27 cellular contexts compared by ENCODE assay signal in genomic region chr2:49950635-49951034, GRCh38.
"Had no signal": no experiment of that assay in that cellular context is flagged by ENCODE, and none has a peak within 500 bp of the region (broad histone marks: within the 10 kb centered on the region; RNA-seq: fewer than 3 reads in every experiment).

No MANE protein-coding gene starts in this region.

- DNase-seq: activated B cell treated with CpG ODN at 0.5 μM for 24 hours; activated CD4-positive, alpha-beta memory T cell treated with anti-CD3 and anti-CD28 coated beads for 36 hours; activated CD4-positive, alpha-beta T cell treated with anti-CD3 and anti-CD28 coated beads for 4 hours; activated CD4-positive, alpha-beta T cell treated with anti-CD3 and anti-CD28 coated beads, Interleukin-2, amount 10 ng/mL, durations not matched to agents 24 days and 14 days; activated CD4-positive, alpha-beta T cell treated with anti-CD3 and anti-CD28 coated beads, Interleukin-2, amount 50 U/mL, for 1 hour; activated CD4-positive, alpha-beta T cell treated with anti-CD3 and anti-CD28 coated beads, Interleukin-2, amount 50 U/mL, for 4 hours; activated CD4-positive, CD25-positive, alpha-beta regulatory T cell treated with anti-CD3 and anti-CD28 coated beads, Interleukin-2, amount 50 U/mL, for 72 hours; activated CD8-positive, alpha-beta memory T cell treated with anti-CD3 and anti-CD28 coated beads, Interleukin-2, amount 50 U/mL, for 4 hours; activated CD8-positive, alpha-beta T cell treated with anti-CD3 and anti-CD28 coated beads for 36 hours; activated effector memory CD4-positive, alpha-beta T cell treated with anti-CD3 and anti-CD28 coated beads, Interleukin-2, amount 50 U/mL, for 16 hours; activated gamma-delta T cell treated with Interleukin-2 at 50 U/mL for 16 hours; activated naive CD4-positive, alpha-beta T cell; activated naive CD4-positive, alpha-beta T cell treated with anti-CD3 and anti-CD28 coated beads for 36 hours; activated naive CD4-positive, alpha-beta T cell treated with anti-CD3 and anti-CD28 coated beads, Interleukin-2, amount 50 U/mL, for 16 hours; activated naive CD8-positive, alpha-beta T cell treated with anti-CD3 and anti-CD28 coated beads for 36 hours; activated T-cell treated with anti-CD3 and anti-CD28 coated beads for 4 hours; activated T-cell treated with anti-CD3 and anti-CD28 coated beads, Interleukin-2, amount 50 U/mL, for 1 hour; activated T-cell treated with anti-CD3 and anti-CD28 coated beads, Interleukin-2, amount 50 U/mL, for 4 hours; activated T-cell treated with anti-CD3 and anti-CD28 coated beads, Interleukin-2, amount 50 U/mL, for 72 hours; adrenal gland; amniotic stem cell; aorta; body of pancreas; brain microvascular endothelial cell; central memory CD4-positive, alpha-beta T cell; T-helper 2 cell; T-helper 9 cell had no signal
